ENCODE assay signal across 18 cellular contexts in the genomic region with DNA sequence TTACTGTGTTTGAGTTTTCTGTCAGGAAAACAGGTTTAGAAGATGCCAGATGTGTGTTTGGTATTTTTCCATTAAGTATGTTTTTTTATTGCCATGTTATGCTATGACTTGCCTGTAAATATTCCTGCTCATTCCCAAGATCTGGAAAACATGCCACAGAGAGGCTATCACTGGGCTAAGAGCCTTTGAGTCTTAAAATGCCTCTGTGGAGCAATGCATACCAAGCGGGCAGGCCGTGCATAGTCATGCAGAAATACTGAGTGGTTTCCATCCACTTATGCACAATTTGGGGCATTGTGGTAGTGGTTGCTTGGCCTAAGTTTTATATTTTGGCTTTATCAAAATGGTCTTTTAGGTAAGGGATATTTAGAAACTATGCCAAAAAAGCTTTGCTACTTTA.
DNase-seq lines count a peak whose midpoint lies in the region; ATAC-seq, FAIRE-seq and TF ChIP-seq lines count a peak whose summit lies in the region.
"Had no signal": no experiment of that assay in that cellular context is flagged by ENCODE, and none has a peak within 500 bp of the region (broad histone marks: within the 10 kb centered on the region; RNA-seq: fewer than 3 reads in every experiment).

No MANE protein-coding gene starts in this region.

- no peak for ATAC-seq in GM18519 (IDR thresholded peaks at IDR 0.05; ENCODE audit: low FRiP score, unreplicated experiment)
- ATAC-seq: A549 had no signal

- H3K9ac ChIP-seq in H9 (ENCODE audit: extremely low read depth, insufficient read length, low read length): no peak overlapping the region

- no peak overlapping the region for H4K8ac ChIP-seq in H9 (replicated peaks; ENCODE audit: insufficient read length, low read depth, low read length)

- no CpG with 5 or more reads among the region's 2 CpGs for WGBS in H9 (ENCODE audit: extremely low coverage, insufficient read length, low lambda C conversion rate)
- 23 to 38% methylated on average over 2 of the region's 2 CpGs for WGBS in thyroid gland, 2 donors

- no peaks in the 10 kb centered on the region for H4K20me1 ChIP-seq in H9 (ENCODE audit: control insufficient read depth, insufficient read depth, insufficient read length)

- DNase-seq in H9 (no peak), astrocyte of the cerebellum (ENCODE audit: low read depth) (peak; percentile 29), fibroblast of peridontal ligament (ENCODE audit: extremely low read depth) (peak; percentile 10), thyroid gland (peak; percentile 28 to 42), frontal cortex (ENCODE audit: low spot score in 2 of 2) (no peak)
- DNase-seq in activated effector memory CD4-positive, alpha-beta T cell treated with anti-CD3 and anti-CD28 coated beads, Interleukin-2, amount 50 U/mL, for 16 hours: no peak
- no peak for DNase-seq in activated naive CD4-positive, alpha-beta T cell treated with anti-CD3 and anti-CD28 coated beads for 36 hours
- DNase-seq: BE2C; CD4-positive, alpha-beta memory T cell; DND-41; GDM1; KG1 had no signal

- no peak for FAIRE-seq in frontal cortex (lab: Jason Lieb, UNC)
- FAIRE-seq: A549, GM12892, H54 had no signal

- H3K9me3 ChIP-seq in H9 (ENCODE audit: control insufficient read depth, low read depth, low read length) (no peaks in the 10 kb centered on the region), thyroid gland (no peaks in the 10 kb centered on the region)
- H3K9me3 ChIP-seq: A549, BE2C had no signal

- no peaks in the 10 kb centered on the region; the same call in 1 of the 2 replicates for H3K4me1 ChIP-seq in H9 (ENCODE audit: insufficient read depth, low read length)
- H3K4me1 ChIP-seq in thyroid gland: peaks cover 0 to 2% of the 10 kb centered on the region in 2 donors
- H3K4me1 ChIP-seq: A549, BE2C had no signal

- H3K27me3 Mint-ChIP-seq in H9 (ENCODE audit: low read depth): no peaks in the 10 kb centered on the region
- no peaks in the 10 kb centered on the region for H3K27me3 Mint-ChIP-seq in activated naive CD4-positive, alpha-beta T cell treated with anti-CD3 and anti-CD28 coated beads for 36 hours (ENCODE audit: low read depth)
- H3K27me3 Mint-ChIP-seq: CD4-positive, alpha-beta memory T cell; IgD-negative memory B cell had no signal

- no peak overlapping the region for H3K23ac ChIP-seq in H9 (ENCODE audit: insufficient read length, low read depth, low read length)

- H3K27me3 ChIP-seq in H9 (ENCODE audit: insufficient read depth, low read length) (no peaks in the 10 kb centered on the region), thyroid gland (no peaks in the 10 kb centered on the region)
- H3K27me3 ChIP-seq: BE2C had no signal

- intact Hi-C loops in thyroid gland (cut with DNase I): no loop called here
- intact Hi-C loops in activated naive CD4-positive, alpha-beta T cell treated with anti-CD3 and anti-CD28 coated beads for 36 hours (cut with micrococcal nuclease): no loop called here

- no peak overlapping the region for H3K18ac ChIP-seq in H9 (ENCODE audit: insufficient read length, low read depth, low read length)

- no peak overlapping the region for H3K4me3 ChIP-seq in astrocyte of the cerebellum (ENCODE audit: low read depth, low read length)
- H3K4me3 ChIP-seq in thyroid gland (replicated peaks in 1 of 3): no peak overlapping the region
- H3K4me3 ChIP-seq: A549 had no signal

- H2AK5ac ChIP-seq in H9 (ENCODE audit: insufficient read length, low read length): no peak overlapping the region

- H2BK15ac ChIP-seq in H9 (ENCODE audit: low read depth, low read length): no peak overlapping the region

- no peaks in the 10 kb centered on the region for H3K36me3 Mint-ChIP-seq in H9 (ENCODE audit: insufficient read depth in 1 of 3, low read depth in 3 of 3)
- no peaks in the 10 kb centered on the region for H3K36me3 Mint-ChIP-seq in activated naive CD4-positive, alpha-beta T cell treated with anti-CD3 and anti-CD28 coated beads for 36 hours (ENCODE audit: low read depth)
- H3K36me3 Mint-ChIP-seq: CD4-positive, alpha-beta memory T cell; IgD-negative memory B cell had no signal

- no peak overlapping the region for H2BK5ac ChIP-seq in H9 (ENCODE audit: insufficient read length, low read length)

- CTCF ChIA-PET in activated naive CD4-positive, alpha-beta T cell treated with anti-CD3 and anti-CD28 coated beads for 36 hours (lab: Charles Lee): no interaction called here

- no peak overlapping the region for H3K4me2 ChIP-seq in H9 (ENCODE audit: insufficient read depth, insufficient read length, low read length)
- H3K4me2 ChIP-seq: A549 had no signal

- H3K9me3 Mint-ChIP-seq in H9: no peaks in the 10 kb centered on the region
- H3K9me3 Mint-ChIP-seq in activated naive CD4-positive, alpha-beta T cell treated with anti-CD3 and anti-CD28 coated beads for 36 hours: no peaks in the 10 kb centered on the region

- no peaks in the 10 kb centered on the region for H3K36me3 ChIP-seq in thyroid gland
- H3K36me3 ChIP-seq: BE2C had no signal

- no peak overlapping the region for H2BK12ac ChIP-seq in H9 (ENCODE audit: insufficient read length, low read depth, low read length)

- 0 out of 7 replicates have a peak overlapping the region, but pooled peaks of 2 of the 3 experiments have one; percentile 13 to 20 for H3K27ac Mint-ChIP-seq in H9
- no peak overlapping the region for H3K27ac Mint-ChIP-seq in activated naive CD4-positive, alpha-beta T cell treated with anti-CD3 and anti-CD28 coated beads for 36 hours
- H3K27ac Mint-ChIP-seq: CD4-positive, alpha-beta memory T cell; IgD-negative memory B cell had no signal

- H3K79me2 ChIP-seq in H9 (ENCODE audit: insufficient read depth, low read length): no peaks in the 10 kb centered on the region

- H3K27ac ChIP-seq in H9 (ENCODE audit: insufficient read length, low read depth, low read length) (no peak overlapping the region), thyroid gland (no peak overlapping the region)
- H3K27ac ChIP-seq: A549, C4-2B had no signal

- H3K23me2 ChIP-seq in H9 (ENCODE audit: insufficient read length, low read depth, low read length, poor library complexity, severe bottlenecking): no peaks in the 10 kb centered on the region

- no peaks in the 10 kb centered on the region for H3K79me1 ChIP-seq in H9 (ENCODE audit: insufficient read depth, low read depth, low read length, poor library complexity, severe bottlenecking)

- no peak for TF ChIP-seq CTCF in H9 (conservative IDR thresholded peaks at IDR 0.05)
- no peak for TF ChIP-seq CTCF in astrocyte of the cerebellum (IDR thresholded peaks at IDR 0.05; ENCODE audit: low read depth, low read length, missing control alignments)
- no peak for TF ChIP-seq CTCF in thyroid gland (IDR thresholded peaks at IDR 0.05)

- no peak overlapping the region for H2AFZ ChIP-seq in H9 (ENCODE audit: low read length)

- in situ Hi-C loops in astrocyte of the cerebellum (cut with HindIII; ENCODE audit: low sequenced_read_pairs): no loop called here

- H4K5ac ChIP-seq in H9 (ENCODE audit: insufficient read length, low read depth, low read length): no peak overlapping the region

- H3K56ac ChIP-seq in H9 (ENCODE audit: insufficient read length, low read depth, low read length): no peak overlapping the region

- TF ChIP-seq POLR2A in thyroid gland (IDR thresholded peaks at IDR 0.05): no peak

- no peak overlapping the region for H3K4ac ChIP-seq in H9 (ENCODE audit: low read depth, low read length)

- no peak overlapping the region for H4K91ac ChIP-seq in H9 (ENCODE audit: insufficient read length, low read depth, low read length)

- H2BK120ac ChIP-seq in H9 (ENCODE audit: low read depth, low read length, poor library complexity, severe bottlenecking): no peak overlapping the region

- H2BK20ac ChIP-seq in H9 (ENCODE audit: low read depth, low read length, poor library complexity, severe bottlenecking): no peak overlapping the region

- H3K14ac ChIP-seq in H9 (ENCODE audit: insufficient read depth, low read length): no peak overlapping the region

- peaks cover 10 to 14% of the 10 kb centered on the region in 2 experiments for H3K4me1 Mint-ChIP-seq in H9
- H3K4me1 Mint-ChIP-seq in activated naive CD4-positive, alpha-beta T cell treated with anti-CD3 and anti-CD28 coated beads for 36 hours (ENCODE audit: low read depth): no peaks in the 10 kb centered on the region
- H3K4me1 Mint-ChIP-seq: CD4-positive, alpha-beta memory T cell; IgD-negative memory B cell had no signal

- no peak overlapping the region for H3T11ph ChIP-seq in H9 (ENCODE audit: low read length)

- H3K4me3 Mint-ChIP-seq in H9: no peak overlapping the region
- no peak overlapping the region for H3K4me3 Mint-ChIP-seq in activated naive CD4-positive, alpha-beta T cell treated with anti-CD3 and anti-CD28 coated beads for 36 hours
- H3K4me3 Mint-ChIP-seq: CD4-positive, alpha-beta memory T cell; IgD-negative memory B cell had no signal

Comparison
In these comparisons a context has a peak if more than half of its experiments do, and no peak if none do; other contexts are left out.
1. DNase-seq: peak in astrocyte of the cerebellum (single experiment), fibroblast of peridontal ligament (single experiment) and thyroid gland (2 of 2); none in H9 (single experiment), frontal cortex (0 of 2), activated effector memory CD4-positive, alpha-beta T cell treated with anti-CD3 and anti-CD28 coated beads, Interleukin-2, amount 50 U/mL, for 16 hours (single experiment) and activated naive CD4-positive, alpha-beta T cell treated with anti-CD3 and anti-CD28 coated beads for 36 hours (single experiment).